21 cellular contexts compared by ENCODE assay signal in the genomic region with DNA sequence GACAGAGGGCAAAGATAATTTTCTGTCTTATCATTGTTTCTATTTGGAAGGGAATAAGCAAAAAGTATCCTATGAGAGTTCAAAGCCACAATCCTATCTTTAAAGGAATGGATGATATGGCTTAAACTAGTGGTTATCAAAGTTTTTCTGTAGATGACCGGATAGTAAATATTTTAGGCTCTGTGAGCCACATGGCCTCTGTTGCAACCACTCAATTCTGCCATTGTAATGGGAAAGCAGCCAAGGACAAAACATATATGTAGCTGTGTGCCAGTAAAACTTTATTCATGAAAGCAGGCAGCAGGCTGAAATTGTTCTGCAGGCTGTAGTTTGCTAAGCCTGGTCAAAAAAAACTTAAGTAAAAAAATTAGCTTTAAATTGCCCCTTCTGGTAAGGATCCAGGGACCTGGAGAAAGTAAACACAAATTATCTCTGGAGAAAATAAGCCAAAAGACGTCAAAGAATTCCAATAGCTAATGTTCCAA.
DNase-seq lines count a peak whose midpoint lies in the region; ATAC-seq, FAIRE-seq and TF ChIP-seq lines count a peak whose summit lies in the region.
"Had no signal": no experiment of that assay in that cellular context is flagged by ENCODE, and none has a peak within 500 bp of the region (broad histone marks: within the 10 kb centered on the region; RNA-seq: fewer than 3 reads in every experiment).

No MANE protein-coding gene starts in this region.

- POLR2A ChIA-PET in SK-N-SH (lab: Yijun Ruan, JAX) (interaction anchor here (1.1 kb wide), 1 partner anchor 73 kb away, joined by 3 read pairs; a partner anchor contains a TSS), endothelial cell of umbilical vein (lab: Charles Lee) (no interaction called here)
- POLR2A ChIA-PET in naive thymus-derived CD4-positive, alpha-beta T cell (lab: Charles Lee) = no interaction called here

- no peak overlapping the region for H3K27ac Mint-ChIP-seq in naive thymus-derived CD4-positive, alpha-beta T cell

- no peak overlapping the region for H2BK5ac ChIP-seq in neuronal stem cell (ENCODE audit: low read length)

- no peak overlapping the region for H2AK5ac ChIP-seq in neuronal stem cell (ENCODE audit: low read depth, low read length)

- 30% methylated on average over 2 of the region's 2 CpGs for WGBS in SK-N-SH (ENCODE audit: low lambda C conversion rate)
- no CpG with 5 or more reads among the region's 2 CpGs for WGBS in neuronal stem cell (ENCODE audit: extremely low coverage in 2 of 2, insufficient read length in 2 of 2, insufficient replicate concordance in 1 of 2), 2 donors

- intact Hi-C loops in endothelial cell of umbilical vein (cut with micrococcal nuclease) = no loop called here
- intact Hi-C loops in naive thymus-derived CD4-positive, alpha-beta T cell (cut with micrococcal nuclease) = no loop called here

- H3K79me2 ChIP-seq in SK-N-SH (ENCODE audit: insufficient read depth) (no peaks in the 10 kb centered on the region), endothelial cell of umbilical vein (ENCODE audit: control insufficient read depth, insufficient read depth, low read length) (no peaks in the 10 kb centered on the region)

- H4K20me1 ChIP-seq in SK-N-SH (ENCODE audit: insufficient read depth) (no peaks in the 10 kb centered on the region), endothelial cell of umbilical vein (replicated peaks; ENCODE audit: control insufficient read depth, extremely low read depth, insufficient read depth, low read length) (no peaks in the 10 kb centered on the region)

- H3K4me1 ChIP-seq in SK-N-SH (ENCODE audit: control insufficient read depth in 1 of 2, insufficient read depth in 2 of 2, low read depth in 1 of 2, low read length in 1 of 2) (peaks cover 0 to 58% of the 10 kb centered on the region in 2 experiments; a peak in 2 of 4 replicates), endothelial cell of umbilical vein (ENCODE audit: control insufficient read depth, extremely low read depth, insufficient read depth, low read length) (no peaks in the 10 kb centered on the region), neuronal stem cell (ENCODE audit: control insufficient read depth in 2 of 2, insufficient read depth in 1 of 2, low read depth in 1 of 2, low read length in 2 of 2) (no peaks in the 10 kb centered on the region)
- H3K4me1 ChIP-seq in naive thymus-derived CD4-positive, alpha-beta T cell (ENCODE audit: control insufficient read depth in 2 of 2, insufficient read depth in 2 of 2, low read length in 2 of 2) = no peaks in the 10 kb centered on the region

- FAIRE-seq in H54 (lab: Jason Lieb, UNC) (peak; percentile 53), endothelial cell of umbilical vein (lab: Jason Lieb, UNC) (no peak), HTR-8/SVneo (lab: Jason Lieb, UNC) (no peak)
- FAIRE-seq: HepG2 had no signal

- no peak overlapping the region for H4K91ac ChIP-seq in neuronal stem cell (ENCODE audit: low read depth, low read length, poor library complexity)

- no peak overlapping the region for H2AFZ ChIP-seq in SK-N-SH (ENCODE audit: low read depth)
- no peak overlapping the region for H2AFZ ChIP-seq in endothelial cell of umbilical vein (ENCODE audit: low read depth, low read length)
- peak overlapping the region; percentile 26 for H2AFZ ChIP-seq in neuronal stem cell (ENCODE audit: low read length)

- dilution Hi-C loops in endothelial cell of umbilical vein (cut with MboI; ENCODE audit: extremely low pct_ligation_motif_present, low sequenced_read_pairs) = no loop called here

- no peak for DNase-seq in H54 (ENCODE audit: insufficient read length, low spot score)
- no peak for DNase-seq in SK-N-SH
- DNase-seq in endothelial cell of umbilical vein (ENCODE audit: low read depth, low spot score) = peak; percentile 35
- DNase-seq in neuronal stem cell (ENCODE audit: low spot score) = no peak
- no peak for DNase-seq in DMS53 (lab: John Stamatoyannopoulos, UW)
- DNase-seq in HTR-8/SVneo (ENCODE audit: insufficient read length, low spot score) = no peak
- no peak for DNase-seq in naive thymus-derived CD4-positive, alpha-beta T cell
- DNase-seq: ACHN, DMS 273 treated with DMSO at 0.1 percent for 48 hours, GDM1, HCEC 1CT, KBM-7, NCI-H1105 treated with DMSO at 0.1 percent for 48 hours, NCI-H1694, NCI-H2081 treated with DMSO at 0.1 percent for 48 hours, NCI-H510A treated with DMSO at 0.1 percent for 48 hours, NCI-H82, RPMI8226, SHP77 treated with DMSO at 0.1 percent for 48 hours had no signal

- H3K79me1 ChIP-seq in neuronal stem cell (ENCODE audit: low read depth, low read length) = no peaks in the 10 kb centered on the region

- no peaks in the 10 kb centered on the region for H3K27me3 ChIP-seq in SK-N-SH (ENCODE audit: insufficient read depth)
- H3K27me3 ChIP-seq in endothelial cell of umbilical vein (ENCODE audit: control insufficient read depth in 2 of 2, insufficient read depth in 2 of 2, low read length in 2 of 2) = no peaks in the 10 kb centered on the region
- no peaks in the 10 kb centered on the region for H3K27me3 ChIP-seq in neuronal stem cell (ENCODE audit: control insufficient read depth in 3 of 3, insufficient read depth in 3 of 3, low read depth in 1 of 3, low read length in 3 of 3)
- no peaks in the 10 kb centered on the region for H3K27me3 ChIP-seq in naive thymus-derived CD4-positive, alpha-beta T cell (ENCODE audit: control insufficient read depth in 2 of 2, insufficient read depth in 2 of 2, low read length in 2 of 2)

- no peaks in the 10 kb centered on the region for H3K4me1 Mint-ChIP-seq in naive thymus-derived CD4-positive, alpha-beta T cell

- H3K4me3 ChIP-seq in SK-N-SH (ENCODE audit: low read depth in 2 of 2, low read length in 1 of 2) = no peak overlapping the region
- no peak overlapping the region for H3K4me3 ChIP-seq in endothelial cell of umbilical vein (replicated peaks in 1 of 3; ENCODE audit: insufficient read depth in 1 of 3, low read depth in 1 of 3, low read length in 3 of 3)
- H3K4me3 ChIP-seq in neuronal stem cell (ENCODE audit: low read length in 2 of 2) = no peak overlapping the region
- no peak overlapping the region for H3K4me3 ChIP-seq in naive thymus-derived CD4-positive, alpha-beta T cell (ENCODE audit: low read length)

- H2BK120ac ChIP-seq in neuronal stem cell (ENCODE audit: low read depth, low read length) = no peak overlapping the region

- H3K9ac ChIP-seq in SK-N-SH (no peak overlapping the region), endothelial cell of umbilical vein (replicated peaks; ENCODE audit: extremely low read depth, insufficient read depth, low read length) (no peak overlapping the region), neuronal stem cell (ENCODE audit: low read depth, low read length, poor library complexity) (no peak overlapping the region)

- no peak overlapping the region for H3K18ac ChIP-seq in neuronal stem cell (ENCODE audit: low read length)

- H3K14ac ChIP-seq in neuronal stem cell (ENCODE audit: low read length) = no peak overlapping the region

- H3K23ac ChIP-seq in neuronal stem cell (ENCODE audit: low read depth, low read length, poor library complexity) = no peak overlapping the region

- peak in 1 of 2 experiments; percentile 77; a peak in 1 of 4 replicates for TF ChIP-seq EP300 in SK-N-SH (IDR thresholded peaks at IDR 0.05; ENCODE audit: borderline replicate concordance in 1 of 2, low read depth in 1 of 2, low read length in 1 of 2)

- H3K4me2 ChIP-seq in SK-N-SH (no peak overlapping the region), endothelial cell of umbilical vein (ENCODE audit: insufficient read depth, low read length) (no peak overlapping the region), neuronal stem cell (ENCODE audit: insufficient read depth, low read length, poor library complexity, severe bottlenecking) (no peak overlapping the region)

- CTCF ChIA-PET in SK-N-SH (lab: Yijun Ruan, JAX) = interaction anchor here (0.7 to 1.0 kb wide), 2 partner anchors 54 to 73 kb away, joined by 3 to 4 read pairs; no protein-coding TSS in a partner anchor
- CTCF ChIA-PET in endothelial cell of umbilical vein (lab: Charles Lee) = no interaction called here
- CTCF ChIA-PET in naive thymus-derived CD4-positive, alpha-beta T cell (lab: Charles Lee) = no interaction called here

- no peaks in the 10 kb centered on the region for H3K9me2 ChIP-seq in SK-N-SH

- no peaks in the 10 kb centered on the region for H3K27me3 Mint-ChIP-seq in naive thymus-derived CD4-positive, alpha-beta T cell

- H3K9me3 Mint-ChIP-seq in naive thymus-derived CD4-positive, alpha-beta T cell = peaks cover 0 to under 1% (median 0%) of the 10 kb centered on the region in 11 donors

- no peaks in the 10 kb centered on the region for H3K9me3 ChIP-seq in SK-N-SH
- no peaks in the 10 kb centered on the region for H3K9me3 ChIP-seq in endothelial cell of umbilical vein (replicated peaks; ENCODE audit: control insufficient read depth, insufficient read depth, low read length)
- no peaks in the 10 kb centered on the region for H3K9me3 ChIP-seq in neuronal stem cell (replicated peaks in 1 of 2; ENCODE audit: control insufficient read depth in 2 of 2, insufficient read depth in 1 of 2, low read depth in 1 of 2, low read length in 2 of 2)
- no peaks in the 10 kb centered on the region for H3K9me3 ChIP-seq in naive thymus-derived CD4-positive, alpha-beta T cell (ENCODE audit: control insufficient read depth in 2 of 3, low read length in 3 of 3)

- TF ChIP-seq POLR2A in H54 (IDR thresholded peaks at IDR 0.05; ENCODE audit: low read depth, low read length) = no peak
- no peak for TF ChIP-seq POLR2A in endothelial cell of umbilical vein (IDR thresholded peaks at IDR 0.05; ENCODE audit: low read depth, low read length)

- TF ChIP-seq CTCF in SK-N-SH (IDR thresholded peaks at IDR 0.05) = no peak
- TF ChIP-seq CTCF in endothelial cell of umbilical vein (IDR thresholded peaks at IDR 0.05; ENCODE audit: extremely low read depth in 1 of 2, insufficient read depth in 1 of 2, low read depth in 1 of 2, low read length in 2 of 2) = no peak

- no peak overlapping the region for H2BK12ac ChIP-seq in neuronal stem cell (ENCODE audit: low read length)

- H2BK15ac ChIP-seq in neuronal stem cell (ENCODE audit: low read length) = no peak overlapping the region

- no TSS peak for BruUV-seq in endothelial cell of umbilical vein (replicated peaks; lab: Mats Ljungman, UMichigan)

- no peaks in the 10 kb centered on the region for H3F3A ChIP-seq in SK-N-SH (replicated peaks; ENCODE audit: insufficient read depth)

- H3K36me3 ChIP-seq in SK-N-SH (replicated peaks in 1 of 2; ENCODE audit: control insufficient read depth in 1 of 2, insufficient read depth in 2 of 2, low read length in 1 of 2) (no peaks in the 10 kb centered on the region), endothelial cell of umbilical vein (ENCODE audit: control insufficient read depth in 2 of 2, extremely low read depth in 1 of 2, insufficient read depth in 2 of 2, low read length in 2 of 2) (no peaks in the 10 kb centered on the region), neuronal stem cell (replicated peaks in 1 of 2; ENCODE audit: control insufficient read depth in 2 of 2, insufficient read depth in 2 of 2, low read length in 2 of 2) (no peaks in the 10 kb centered on the region)
- H3K36me3 ChIP-seq in naive thymus-derived CD4-positive, alpha-beta T cell (ENCODE audit: control insufficient read depth in 2 of 3, insufficient read depth in 3 of 3, low read length in 3 of 3) = no peaks in the 10 kb centered on the region

- no peaks in the 10 kb centered on the region for H3K36me3 Mint-ChIP-seq in naive thymus-derived CD4-positive, alpha-beta T cell

- no peak overlapping the region for H3K4ac ChIP-seq in neuronal stem cell (ENCODE audit: low read length)

- peak overlapping the region in 1 of 2 experiments; percentile 100; a peak in 2 of 4 replicates for H3K27ac ChIP-seq in SK-N-SH (ENCODE audit: low read depth in 2 of 2, low read length in 1 of 2)
- H3K27ac ChIP-seq in endothelial cell of umbilical vein (ENCODE audit: insufficient read depth, low read depth, low read length) = no peak overlapping the region
- no peak overlapping the region for H3K27ac ChIP-seq in neuronal stem cell (replicated peaks; ENCODE audit: low read length)
- H3K27ac ChIP-seq in naive thymus-derived CD4-positive, alpha-beta T cell (ENCODE audit: low read depth, low read length) = no peak overlapping the region

- no peak; the same call in 1 of the 2 replicates for TF ChIP-seq RAD21 in SK-N-SH (IDR thresholded peaks at IDR 0.05; ENCODE audit: low read length)

- no peak for ATAC-seq in naive thymus-derived CD4-positive, alpha-beta T cell
- no peak for ATAC-seq in HG02938 (IDR thresholded peaks at IDR 0.05; ENCODE audit: unreplicated experiment)
- ATAC-seq: HepG2 had no signal

- no peaks in the 10 kb centered on the region for H3K9me1 ChIP-seq in endothelial cell of umbilical vein (replicated peaks; ENCODE audit: control insufficient read depth, extremely low read depth, insufficient read depth, low read length)

- H3K4me3 Mint-ChIP-seq in naive thymus-derived CD4-positive, alpha-beta T cell = no peak overlapping the region

- no peak overlapping the region for H4K8ac ChIP-seq in neuronal stem cell (ENCODE audit: low read depth, low read length)
